Comparison of ENCODE assay signal across 14 cellular contexts in the genomic region with DNA sequence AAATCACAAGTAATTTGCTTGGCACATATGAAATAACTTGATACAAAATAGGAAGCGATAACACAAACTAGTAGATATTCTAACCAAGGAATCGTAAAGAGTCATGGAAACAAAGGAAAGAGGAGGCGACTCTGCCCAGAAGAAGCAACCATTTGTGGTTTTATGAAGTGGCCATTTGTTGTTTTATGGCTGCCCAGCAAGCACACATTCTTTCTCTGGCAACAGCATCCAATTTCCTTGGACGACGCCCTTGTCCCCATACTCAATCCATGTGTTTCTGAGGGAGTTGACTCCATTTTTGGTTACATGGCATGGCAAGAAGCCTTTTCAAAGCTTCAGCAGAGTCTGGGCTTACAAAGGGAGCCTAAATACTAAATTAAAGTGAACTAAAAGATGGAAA.
DNase-seq lines count a peak whose midpoint lies in the region; ATAC-seq and TF ChIP-seq lines count a peak whose summit lies in the region.
"Had no signal": no experiment of that assay in that cellular context is flagged by ENCODE, and none has a peak within 500 bp of the region (broad histone marks: within the 10 kb centered on the region; RNA-seq: fewer than 3 reads in every experiment).

No MANE protein-coding gene starts in this region.

- no peaks in the 10 kb centered on the region for H3K9me2 ChIP-seq in hepatocyte (replicated peaks; ENCODE audit: insufficient read depth)

- 84% methylated on average over 5 of the region's 5 CpGs for WGBS in hepatocyte (ENCODE audit: low lambda C conversion rate, missing lambda C conversion rate)

- no peaks in the 10 kb centered on the region for H3K36me3 ChIP-seq in hepatocyte (replicated peaks; ENCODE audit: insufficient read depth, low read depth)

- H3K4me2 ChIP-seq in hepatocyte, result no peak overlapping the region

- ATAC-seq in GM21723 (IDR thresholded peaks at IDR 0.05; ENCODE audit: unreplicated experiment) (no peak), Right ventricle myocardium superior (ENCODE audit: poor library complexity) (no peak)
- ATAC-seq: Right ventricle myocardium inferior had no signal

- peaks cover 6% of the 10 kb centered on the region for H3K4me1 ChIP-seq in hepatocyte (ENCODE audit: insufficient read depth)

- peak overlapping the region; percentile 47 for H3K27ac ChIP-seq in hepatocyte

- TF ChIP-seq CTCF in hepatocyte (IDR thresholded peaks at IDR 0.05; ENCODE audit: poor library complexity), result no peak

- no peak overlapping the region for H3K4me3 ChIP-seq in hepatocyte

- no peaks in the 10 kb centered on the region for H4K20me1 ChIP-seq in hepatocyte (ENCODE audit: insufficient read depth, poor library complexity, severe bottlenecking)

- peak; percentile 64 for DNase-seq in A172 (ENCODE audit: low spot score)
- DNase-seq in DMS153 (lab: John Stamatoyannopoulos, UW), result peak; percentile 35
- DNase-seq in NCI-H446 treated with DMSO at 0.1 percent for 48 hours (lab: John Stamatoyannopoulos, UW), result peak; percentile 32
- no peak for DNase-seq in hepatocyte (ENCODE audit: low spot score)
- DNase-seq in NOMO-1 treated with dmso at 0.1 percent for 144 hours (lab: John Stamatoyannopoulos, UW; ENCODE audit: unreplicated experiment), result no peak
- no peak for DNase-seq in iPS-NIHi7 (ENCODE audit: extremely low spot score)
- DNase-seq in Right ventricle myocardium superior, result no peak
- DNase-seq: activated CD8-positive, alpha-beta memory T cell treated with anti-CD3 and anti-CD28 coated beads for 24 hours; C1 segment of cervical spinal cord; naive thymus-derived CD4-positive, alpha-beta T cell; NCI-H774; stimulated activated CD4-positive, alpha-beta T cell treated with anti-CD3 and anti-CD28 coated beads, Interleukin-1b, Interleukin-23, amount 100 ng/mL, for 48 hours had no signal

- no peaks in the 10 kb centered on the region for H3K27me3 ChIP-seq in hepatocyte

- intact Hi-C loops in Right ventricle myocardium superior (cut with DNase I), result no loop called here

- no peak overlapping the region for H2AFZ ChIP-seq in hepatocyte

- no peaks in the 10 kb centered on the region for H3K9me3 ChIP-seq in hepatocyte (ENCODE audit: low read depth)

- H3K79me2 ChIP-seq in hepatocyte, result no peaks in the 10 kb centered on the region

Comparison
In these comparisons a context has a peak if more than half of its experiments do, and no peak if none do; other contexts are left out.
1. DNase-seq: peak in A172 (single experiment), DMS153 (single experiment) and NCI-H446 treated with DMSO at 0.1 percent for 48 hours (single experiment); none in hepatocyte (single experiment), NOMO-1 treated with dmso at 0.1 percent for 144 hours (single experiment), iPS-NIHi7 (single experiment) and Right ventricle myocardium superior (single experiment).